In genomic region chr6:155174576-155175174, GRCh38 we compare ENCODE assay signal across 9 cellular contexts.
DNase-seq lines count a peak whose midpoint lies in the region; ATAC-seq, FAIRE-seq and TF ChIP-seq lines count a peak whose summit lies in the region.
"Had no signal": no experiment of that assay in that cellular context is flagged by ENCODE, and none has a peak within 500 bp of the region (broad histone marks: within the 10 kb centered on the region; RNA-seq: fewer than 3 reads in every experiment).

No MANE protein-coding gene starts in this region.

- no peaks in the 10 kb centered on the region for H3K79me2 ChIP-seq in MM.1S (ENCODE audit: low read length)

- no peaks in the 10 kb centered on the region for H3K9me2 ChIP-seq in MM.1S (replicated peaks; ENCODE audit: insufficient read depth, low read length)

- DNase-seq in GM12891 (ENCODE audit: insufficient read length, low spot score) (peak; percentile 49), MM.1S (peak; percentile 58), RPMI7951 (ENCODE audit: low read depth) (peak; percentile 84), foreskin melanocyte (peak; percentile 55), pancreas (peak in 4 of 6 donors; percentile 32 to 60 (median 52)), posterior vena cava (ENCODE audit: low spot score) (no peak)
- DNase-seq in activated T-helper 9 cell treated with anti-CD3 and anti-CD28 coated beads, Interleukin-2, amount 50 U/mL, for 16 hours (ENCODE audit: low read depth), result peak; percentile 34

- H3K36me3 ChIP-seq in MM.1S (replicated peaks; ENCODE audit: insufficient read depth, low read length), result no peaks in the 10 kb centered on the region
- H3K36me3 ChIP-seq in pancreas, result no peaks in the 10 kb centered on the region
- H3K36me3 ChIP-seq: ovary had no signal

- H3K27ac ChIP-seq in MM.1S (ENCODE audit: low read length), result no peak overlapping the region
- H3K27ac ChIP-seq in pancreas, result no peak overlapping the region
- H3K27ac ChIP-seq: ovary had no signal

- H3K27me3 ChIP-seq in MM.1S (replicated peaks; ENCODE audit: insufficient read depth, low read length), result no peaks in the 10 kb centered on the region
- H3K27me3 ChIP-seq in pancreas, result no peaks in the 10 kb centered on the region
- H3K27me3 ChIP-seq: ovary had no signal

- H4K20me1 ChIP-seq in MM.1S (ENCODE audit: insufficient read depth, low read length), result no peaks in the 10 kb centered on the region

- H3K9ac ChIP-seq in MM.1S (ENCODE audit: low read length), result no peak overlapping the region

- H3K4me2 ChIP-seq in MM.1S (ENCODE audit: low read depth, low read length), result no peak overlapping the region

- no peak overlapping the region for H3K4me3 ChIP-seq in MM.1S (ENCODE audit: low read length)
- no peak overlapping the region for H3K4me3 ChIP-seq in pancreas
- H3K4me3 ChIP-seq: ovary had no signal

- ATAC-seq in HG02588 (IDR thresholded peaks at IDR 0.05; ENCODE audit: unreplicated experiment), result peak; percentile 47
- ATAC-seq in pancreas, result peak; percentile 88 to 96 (median 94)

- H2AFZ ChIP-seq in MM.1S (ENCODE audit: low read length), result no peak overlapping the region

- no peaks in the 10 kb centered on the region for H3F3A ChIP-seq in MM.1S (ENCODE audit: insufficient read depth, low read length)

- peak; percentile 74 for FAIRE-seq in GM12891 (lab: Jason Lieb, UNC)
- no peak for FAIRE-seq in pancreas (lab: Jason Lieb, UNC)

- intact Hi-C loops in pancreas (cut with DNase I) (loop anchor here in 1 of 3 donors (5.0 to 10.0 kb wide), 2 partner anchors 247 to 500 kb away; no protein-coding TSS in a partner anchor), posterior vena cava (cut with DNase I) (loop anchor here (5.0 to 10.0 kb wide), 3 partner anchors 73 to 310 kb away; no protein-coding TSS in a partner anchor)

- H3K9me3 ChIP-seq in MM.1S (replicated peaks; ENCODE audit: insufficient read depth, low read length), result no peaks in the 10 kb centered on the region
- H3K9me3 ChIP-seq in pancreas, result no peaks in the 10 kb centered on the region
- H3K9me3 ChIP-seq: ovary had no signal

- TF ChIP-seq POLR2A in GM12891 (IDR thresholded peaks at IDR 0.05; ENCODE audit: low read depth, low read length), result no peak

- H3K4me1 ChIP-seq in MM.1S (ENCODE audit: low read length), result no peaks in the 10 kb centered on the region
- H3K4me1 ChIP-seq in pancreas, result peaks cover 0 to 5% (median 4%) of the 10 kb centered on the region in 3 donors

- WGBS in pancreas, 2 donors, result 18 to 24% methylated on average over 11 of the region's 11 CpGs

- peak; percentile 42 for TF ChIP-seq CTCF in MM.1S (IDR thresholded peaks at IDR 0.05; ENCODE audit: low read length)
- TF ChIP-seq CTCF in pancreas (IDR thresholded peaks at IDR 0.05), result peak in 3 of 4 donors; percentile 12 to 31 (median 27)

TF ChIP-seq in GM12891, 5 proteins besides CTCF, POLR2A, EP300 and RAD21:
- TF ChIP-seq POU2F2 (IDR thresholded peaks at IDR 0.05; ENCODE audit: low read depth, low read length), result no peak
- peak; percentile 63; the same call in 1 of the 2 replicates for TF ChIP-seq SPI1 (IDR thresholded peaks at IDR 0.05; ENCODE audit: low read depth, low read length)
- no peak for TF ChIP-seq PAX5 (IDR thresholded peaks at IDR 0.05; ENCODE audit: insufficient read depth, low read length, severe bottlenecking)
- no peak for TF ChIP-seq TAF1 (IDR thresholded peaks at IDR 0.05; ENCODE audit: low read depth, low read length)
- TF ChIP-seq POLR2AphosphoS5 (IDR thresholded peaks at IDR 0.05; ENCODE audit: low read depth, low read length), result no peak
